In the genomic region with DNA sequence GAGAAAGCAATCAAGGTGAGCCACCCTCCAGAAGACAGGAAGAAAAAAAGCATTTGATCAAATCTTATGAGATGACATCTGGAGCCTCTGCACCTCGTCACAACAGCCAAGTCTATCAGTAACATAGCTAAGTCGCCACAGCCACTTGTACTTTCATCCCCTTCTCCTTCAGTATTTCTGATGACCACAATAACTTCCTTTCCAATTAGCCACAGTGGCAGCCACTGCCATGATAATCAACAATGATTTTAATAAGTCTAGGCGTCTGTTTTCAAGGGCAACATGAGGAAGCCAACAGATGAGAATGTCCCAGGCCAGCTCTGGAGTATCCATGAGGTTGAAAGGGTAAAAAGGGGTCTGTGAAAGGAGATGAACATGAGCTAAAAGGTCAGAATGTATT, we compare ENCODE assay signal across 26 cellular contexts.
"Had no signal": no experiment of that assay in that cellular context is flagged by ENCODE, and none has a peak within 500 bp of the region (broad histone marks: within the 10 kb centered on the region; RNA-seq: fewer than 3 reads in every experiment).

No MANE protein-coding gene starts in this region.

- DNase-seq: colonic mucosa; effector CD8-positive, alpha-beta T cell; endodermal cell; foreskin fibroblast; gastrocnemius medialis; head of caudate nucleus; left ventricle myocardium superior; lower lobe of right lung; naive thymus-derived CD8-positive, alpha-beta T cell; pancreas; retina; right lobe of liver; small intestine; stimulated activated CD4-positive, alpha-beta T cell treated with anti-CD3 and anti-CD28 coated beads, Interleukin-12 subunit alpha, Interleukin-12 subunit beta, amount 100 ng/mL, for 4 hours; stimulated activated CD4-positive, alpha-beta T cell treated with anti-CD3 and anti-CD28 coated beads, Interleukin-1b, Interleukin-23, amount 100 ng/mL, for 48 hours; stimulated activated CD4-positive, alpha-beta T cell treated with anti-CD3 and anti-CD28 coated beads, Interleukin-4, amount 100 ng/mL, for 1 hour; stimulated activated CD8-positive, alpha-beta memory T cell treated with anti-CD3 and anti-CD28 coated beads, Interleukin-4, amount 100 ng/mL, for 48 hours; stimulated activated naive CD4-positive, alpha-beta T cell; stomach; thyroid gland had no signal

- H3K4me3 Mint-ChIP-seq: dendritic cell treated with granulocyte-macrophage colony-stimulating factor and Interleukin-4, amounts not matched to agents 40 ng/mL and 50 ng/mL, for 4 days; endodermal cell; naive thymus-derived CD8-positive, alpha-beta T cell; neural crest cell; type B pancreatic cell had no signal

- H3K4me1 Mint-ChIP-seq: naive thymus-derived CD8-positive, alpha-beta T cell had no signal

- ATAC-seq: esophagus mucosa; gastrocnemius medialis; left ventricle myocardium superior; lower lobe of right lung; naive thymus-derived CD8-positive, alpha-beta T cell; pancreas; right lobe of liver had no signal

- H3K9me3 Mint-ChIP-seq: dendritic cell treated with granulocyte-macrophage colony-stimulating factor and Interleukin-4, amounts not matched to agents 40 ng/mL and 50 ng/mL, for 4 days; endodermal cell; naive thymus-derived CD8-positive, alpha-beta T cell; neural crest cell; type B pancreatic cell had no signal

- H3K4me1 ChIP-seq: colonic mucosa had no signal

- H3K9me3 ChIP-seq: colonic mucosa, gastrocnemius medialis, lower lobe of right lung, neutrophil, pancreas, right lobe of liver, stomach, thyroid gland had no signal

- H3K27ac Mint-ChIP-seq: dendritic cell treated with granulocyte-macrophage colony-stimulating factor and Interleukin-4, amounts not matched to agents 40 ng/mL and 50 ng/mL, for 4 days; endodermal cell; naive thymus-derived CD8-positive, alpha-beta T cell; type B pancreatic cell had no signal

- H3K27me3 Mint-ChIP-seq: dendritic cell treated with granulocyte-macrophage colony-stimulating factor and Interleukin-4, amounts not matched to agents 40 ng/mL and 50 ng/mL, for 4 days; type B pancreatic cell had no signal

- H3K27me3 ChIP-seq: colonic mucosa, gastrocnemius medialis, neutrophil, pancreas, right lobe of liver, stomach, thyroid gland had no signal

- H3K4me3 ChIP-seq: colonic mucosa, gastrocnemius medialis, lower lobe of right lung, pancreas, right lobe of liver, stomach, thyroid gland had no signal

- H3K27ac ChIP-seq: colonic mucosa, epithelial cell of prostate, gastrocnemius medialis, lower lobe of right lung, neutrophil, pancreas, right lobe of liver, stomach, thyroid gland had no signal

- H3K36me3 ChIP-seq: colonic mucosa, gastrocnemius medialis, lower lobe of right lung, neutrophil, pancreas, right lobe of liver, stomach, thyroid gland had no signal
